In the genomic region with DNA sequence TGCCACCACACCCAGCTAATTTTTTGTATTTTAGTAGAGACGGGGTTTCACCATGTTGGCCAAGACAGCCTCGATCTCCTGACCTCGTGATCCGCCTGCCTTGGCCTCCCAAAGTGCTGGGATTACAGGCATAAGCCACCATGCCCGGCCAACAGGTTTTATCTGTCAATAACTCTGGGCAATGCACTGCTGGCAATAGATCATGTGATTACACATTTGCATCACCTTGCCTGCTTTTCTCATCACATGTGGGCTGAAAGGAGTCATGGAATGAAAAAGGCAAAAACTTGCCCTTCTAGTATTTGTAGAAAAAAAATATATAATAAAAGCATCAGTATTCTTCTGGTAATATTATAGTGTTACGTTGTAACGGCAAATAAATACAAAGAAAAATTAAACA, we compare ENCODE assay signal across 34 cellular contexts.
"Had no signal": no experiment of that assay in that cellular context is flagged by ENCODE, and none has a peak within 500 bp of the region (broad histone marks: within the 10 kb centered on the region; RNA-seq: fewer than 3 reads in every experiment).

No MANE protein-coding gene starts in this region.

- DNase-seq: Karpas-422, Kasumi-1, MG63, MM.1S, MV-4-11, NCI-H1048, NCI-H1092, NCI-H1092 treated with DMSO at 0.1 percent for 48 hours, NCI-H1105, NCI-H1105 treated with DMSO at 0.1 percent for 48 hours, NCI-H1417, NCI-H1417 treated with DMSO at 0.1 percent for 48 hours, NCI-H1436, NCI-H1436 treated with DMSO at 0.1 percent for 48 hours, NCI-H146, NCI-H1694, NCI-H1694 treated with DMSO at 0.1 percent for 48 hours, NCI-H187, NCI-H187 treated with DMSO at 0.1 percent for 48 hours, NCI-H1930, NCI-H2029, NCI-H2029 treated with DMSO at 0.1 percent for 48 hours, NCI-H2081, NCI-H2081 treated with DMSO at 0.1 percent for 48 hours, NCI-H2107, NCI-H2171, NCI-H2171 treated with DMSO at 0.1 percent for 48 hours, NCI-H2227 treated with DMSO at 0.1 percent for 48 hours, NCI-H226, NCI-H345, NCI-H446, NCI-H446 treated with DMSO at 0.1 percent for 48 hours, NCI-H510A, NCI-H510A treated with DMSO at 0.1 percent for 48 hours had no signal

- H3K9me3 ChIP-seq: MG63 had no signal

- H3K4me3 ChIP-seq: MG63 had no signal

- H3K27me3 ChIP-seq: MG63 had no signal

- H3K36me3 ChIP-seq: MG63 had no signal
